In the genomic region with DNA sequence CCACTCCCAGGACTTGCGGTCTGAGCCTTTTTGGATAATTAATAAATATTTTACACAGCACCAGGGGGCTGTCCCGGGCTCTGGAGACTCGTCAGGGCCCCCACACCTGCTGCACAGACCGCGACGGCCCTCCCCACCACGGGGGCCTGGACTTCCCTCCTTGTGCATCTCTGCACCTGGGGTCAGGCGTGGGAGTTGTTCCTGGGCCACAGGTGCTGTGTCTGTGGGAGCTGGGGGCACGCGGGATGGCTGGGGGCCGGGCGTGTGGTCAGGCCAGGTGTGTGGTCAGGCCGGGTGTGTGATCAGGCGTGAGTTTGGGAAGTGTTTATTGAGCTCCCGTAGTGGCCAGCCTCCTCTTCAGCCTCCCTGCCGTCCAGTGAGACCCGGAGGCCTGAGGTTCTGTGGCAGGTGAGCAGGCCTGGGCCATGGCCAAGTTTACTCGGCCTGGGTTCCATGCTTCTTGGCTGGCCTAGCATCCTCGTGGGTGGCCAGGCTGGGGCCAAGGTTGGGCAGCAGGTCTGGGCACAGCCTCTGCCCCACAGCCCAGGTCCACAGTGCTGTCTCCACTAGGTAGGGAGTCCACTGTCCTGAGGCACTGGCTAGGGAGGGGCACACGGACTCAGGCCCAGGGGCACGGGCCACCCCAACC, we compare ENCODE assay signal across 8 cellular contexts. TPM values are rescaled to one million over a fixed set of nuclear protein-coding genes. Genes with fewer than 3 reads are reported as not detected.
DNase-seq lines count a peak whose midpoint lies in the region; ATAC-seq lines count a peak whose summit lies in the region.
"Had no signal": no experiment of that assay in that cellular context is flagged by ENCODE, and none has a peak within 500 bp of the region (broad histone marks: within the 10 kb centered on the region; RNA-seq: fewer than 3 reads in every experiment).

No MANE protein-coding gene starts in this region.

- no peak for ATAC-seq in GM21619 (IDR thresholded peaks at IDR 0.05; ENCODE audit: unreplicated experiment)
- ATAC-seq in HG03280 (IDR thresholded peaks at IDR 0.05; ENCODE audit: unreplicated experiment) = no peak
- ATAC-seq: gastrocnemius medialis, WTC11 had no signal

- DNase-seq in G401 (ENCODE audit: low spot score) (peak; percentile 78), RPMI8226 (peak; percentile 48), mesendoderm (no peak)
- no peak for DNase-seq in activated CD8-positive, alpha-beta memory T cell treated with anti-CD3 and anti-CD28 coated beads for 24 hours

- H2BK15ac ChIP-seq in mesendoderm (replicated peaks; ENCODE audit: low read depth) = no peak overlapping the region

- H3K27me3 ChIP-seq in mesendoderm (ENCODE audit: insufficient read depth, low read length, poor library complexity) = no peaks in the 10 kb centered on the region
- H3K27me3 ChIP-seq: gastrocnemius medialis had no signal

- H3K18ac ChIP-seq in mesendoderm (ENCODE audit: low read length) = no peak overlapping the region

- H3K79me1 ChIP-seq in mesendoderm (ENCODE audit: low read length) = peaks cover 15% of the 10 kb centered on the region

- H3K4ac ChIP-seq in mesendoderm (ENCODE audit: low read depth, low read length) = no peak overlapping the region

- peaks cover 18% of the 10 kb centered on the region for H3K79me2 ChIP-seq in mesendoderm (ENCODE audit: control insufficient read depth, insufficient read depth, low read length)

- H3K56ac ChIP-seq in mesendoderm (ENCODE audit: low read length) = peak overlapping the region; percentile 25

- H3K27ac ChIP-seq in mesendoderm (ENCODE audit: low read depth, low read length) = no peak overlapping the region

- no peak overlapping the region for H4K8ac ChIP-seq in mesendoderm (ENCODE audit: low read depth, low read length)

- no peak overlapping the region for H3K23ac ChIP-seq in mesendoderm (ENCODE audit: low read length)

- peaks cover 5% of the 10 kb centered on the region for H3K4me1 ChIP-seq in mesendoderm (ENCODE audit: control insufficient read depth, low read depth, low read length)

- no peak overlapping the region for H4K5ac ChIP-seq in mesendoderm (ENCODE audit: low read length)

- no peak overlapping the region for H3K4me3 ChIP-seq in mesendoderm (ENCODE audit: low read length)

- no peak overlapping the region for H2BK120ac ChIP-seq in mesendoderm (ENCODE audit: low read depth, low read length)

- H2AK5ac ChIP-seq in mesendoderm (ENCODE audit: low read length) = no peak overlapping the region

- in situ Hi-C loops in G401 (cut with HindIII; ENCODE audit: low sequenced_read_pairs) = no loop called here

- H3K9ac ChIP-seq in mesendoderm (ENCODE audit: low read length) = no peak overlapping the region

- no CpG with 5 or more reads among the region's 21 CpGs for WGBS in mesendoderm (ENCODE audit: extremely low coverage, insufficient coverage, low lambda C conversion rate)

- H3K4me2 ChIP-seq in mesendoderm (ENCODE audit: low read length) = no peak overlapping the region

- H3K36me3 ChIP-seq in mesendoderm (ENCODE audit: control insufficient read depth, insufficient read depth, low read length) = peaks cover 13% of the 10 kb centered on the region

- no peak overlapping the region for H2BK5ac ChIP-seq in mesendoderm (ENCODE audit: low read length)

RNA-seq across cellular contexts. Expression of gene STUB1, which starts 1.9 kb away (rescaled TPM):
- total RNA-seq in G401 (2014; rRNA removed; shearing (Covaris generic)) = 145 and 207 TPM in 2 replicates
- polyA plus RNA-seq in mesendoderm (2013, experiment 1 of 2) = 69.6 TPM
- polyA plus RNA-seq in mesendoderm (2013, experiment 2 of 2) = 69.7 TPM

RNA-seq across cellular contexts. Expression of gene RHBDL1, which starts 2.9 kb away (rescaled TPM):
- 1.1 and 1.5 TPM in 2 replicates for total RNA-seq in G401 (2014; rRNA removed; shearing (Covaris generic))
- 0.22 TPM for polyA plus RNA-seq in mesendoderm (2013, experiment 1 of 2)
- polyA plus RNA-seq in mesendoderm (2013, experiment 2 of 2) = 0.32 TPM

RNA-seq across cellular contexts. Expression of gene JMJD8, which starts 5.8 kb away (rescaled TPM):
- 3.8 and 4.0 TPM in 2 replicates for total RNA-seq in G401 (2014; rRNA removed; shearing (Covaris generic))
- polyA plus RNA-seq in mesendoderm (2013, experiment 1 of 2) = 42.7 TPM
- polyA plus RNA-seq in mesendoderm (2013, experiment 2 of 2) = 41.5 TPM

RNA-seq across cellular contexts. Expression of gene RHOT2, which starts 10.4 kb away (rescaled TPM):
- total RNA-seq in G401 (2014; rRNA removed; shearing (Covaris generic)) = 83.4 and 104 TPM in 2 replicates
- polyA plus RNA-seq in mesendoderm (2013, experiment 1 of 2) = 74.0 TPM
- 70.5 TPM for polyA plus RNA-seq in mesendoderm (2013, experiment 2 of 2)

RNA-seq across cellular contexts. Expression of gene WDR24, which starts 11.9 kb away (rescaled TPM):
- 6.2 and 7.9 TPM in 2 replicates for total RNA-seq in G401 (2014; rRNA removed; shearing (Covaris generic))
- 9.2 TPM for polyA plus RNA-seq in mesendoderm (2013, experiment 1 of 2)
- polyA plus RNA-seq in mesendoderm (2013, experiment 2 of 2) = 8.9 TPM

Comparison
In these comparisons a context has a peak if more than half of its experiments do, and no peak if none do; other contexts are left out.
1. DNase-seq: peak in G401 (single experiment) and RPMI8226 (single experiment); none in mesendoderm (single experiment) and activated CD8-positive, alpha-beta memory T cell treated with anti-CD3 and anti-CD28 coated beads for 24 hours (single experiment).